Comparison of ENCODE assay signal across 1 cellular context in genomic region chr20:49278036-49278816, GRCh38.
TF ChIP-seq lines count a peak whose summit lies in the region.

ZNFX1 (minus strand) TSS chr20:49278057; CDS start chr20:49275839, 2,218 bp downstream.

TF ChIP-seq in HepG2, 621 proteins besides CTCF, POLR2A, EP300 and RAD21 (continued from another document and continues in another):
- peak; percentile 35 for TF ChIP-seq STAT6 (CRISPR knock-in tag; IDR thresholded peaks at IDR 0.05; ENCODE audit: borderline replicate concordance)
- peak; percentile 86 for TF ChIP-seq AGO2 (optimal IDR thresholded peaks at IDR 0.05; ENCODE audit: low read depth, low read length)
- peak; percentile 74 for TF ChIP-seq SOX5 (CRISPR knock-in tag; IDR thresholded peaks at IDR 0.05; ENCODE audit: borderline replicate concordance)
- peak; percentile 86 for TF ChIP-seq HNRNPLL (IDR thresholded peaks at IDR 0.05; ENCODE audit: low read depth, low read length, poor library complexity, severe bottlenecking)
- TF ChIP-seq REXO4 (CRISPR knock-in tag; IDR thresholded peaks at IDR 0.05; ENCODE audit: borderline replicate concordance) = peak; percentile 94
- no peak; the same call in none of the 2 replicates for TF ChIP-seq ZSCAN25 (CRISPR knock-in tag; IDR thresholded peaks at IDR 0.05)
- peak; percentile 91 for TF ChIP-seq ZNF501 (CRISPR knock-in tag; IDR thresholded peaks at IDR 0.05)
- TF ChIP-seq FOXK2 (IDR thresholded peaks at IDR 0.05) = peak; percentile 61; the same call in 1 of the 2 replicates
- TF ChIP-seq ZNF274 (CRISPR knock-in tag; IDR thresholded peaks at IDR 0.05) = peak; percentile 61
- TF ChIP-seq ZNF792 (CRISPR knock-in tag; IDR thresholded peaks at IDR 0.05) = peak; percentile 93
- TF ChIP-seq CHD4 (IDR thresholded peaks at IDR 0.05; ENCODE audit: borderline replicate concordance, low read length) = no peak; the same call in 1 of the 2 replicates
- peak; percentile 98 for TF ChIP-seq EED (CRISPR knock-in tag; IDR thresholded peaks at IDR 0.05)
- TF ChIP-seq GPN1 (CRISPR knock-in tag; IDR thresholded peaks at IDR 0.05; ENCODE audit: borderline replicate concordance) = peak; percentile 63; the same call in 1 of the 2 replicates
- peak; percentile 93; the same call in 1 of the 2 replicates for TF ChIP-seq MIER3 (CRISPR knock-in tag; IDR thresholded peaks at IDR 0.05; ENCODE audit: borderline replicate concordance)
- peak; percentile 74 for TF ChIP-seq HINFP (CRISPR knock-in tag; IDR thresholded peaks at IDR 0.05; ENCODE audit: low read depth)
- peak; percentile 65; the same call in 1 of the 2 replicates for TF ChIP-seq JDP2 (CRISPR knock-in tag; IDR thresholded peaks at IDR 0.05; ENCODE audit: borderline replicate concordance)
- TF ChIP-seq HOXA7 (CRISPR knock-in tag; IDR thresholded peaks at IDR 0.05) = no peak
- no peak; the same call in 1 of the 2 replicates for TF ChIP-seq ZNF549 (CRISPR knock-in tag; IDR thresholded peaks at IDR 0.05)
- peak; percentile 61; the same call in 1 of the 2 replicates for TF ChIP-seq ZBTB7B (CRISPR knock-in tag; IDR thresholded peaks at IDR 0.05)
- TF ChIP-seq ZFAT (CRISPR knock-in tag; conservative IDR thresholded peaks at IDR 0.05) = peak; percentile 84; the same call in 1 of the 2 replicates
- peak; percentile 77 for TF ChIP-seq PRDM15 (CRISPR knock-in tag; IDR thresholded peaks at IDR 0.05)
- TF ChIP-seq NONO (IDR thresholded peaks at IDR 0.05) = no peak
- TF ChIP-seq NONO (CRISPR knock-in tag; conservative IDR thresholded peaks at IDR 0.05) = peak; percentile 93
- TF ChIP-seq CEBPZ (IDR thresholded peaks at IDR 0.05; ENCODE audit: low read length) = no peak
- no peak for TF ChIP-seq ZNF280B (CRISPR knock-in tag; IDR thresholded peaks at IDR 0.05; ENCODE audit: borderline replicate concordance)
- TF ChIP-seq KLF15 (CRISPR knock-in tag; IDR thresholded peaks at IDR 0.05; ENCODE audit: borderline replicate concordance) = peak; percentile 87; the same call in 1 of the 2 replicates
- peak; percentile 88 for TF ChIP-seq ZBTB38 (CRISPR knock-in tag; IDR thresholded peaks at IDR 0.05)
- peak; percentile 92 for TF ChIP-seq ZFP91 (CRISPR knock-in tag; IDR thresholded peaks at IDR 0.05; ENCODE audit: borderline replicate concordance)
- TF ChIP-seq REL (CRISPR knock-in tag; conservative IDR thresholded peaks at IDR 0.05) = peak; percentile 73
- TF ChIP-seq ZFP41 (CRISPR knock-in tag; IDR thresholded peaks at IDR 0.05; ENCODE audit: borderline replicate concordance) = no peak; the same call in 1 of the 2 replicates
- TF ChIP-seq POLR2AphosphoS2 (IDR thresholded peaks at IDR 0.05; ENCODE audit: low read depth, low read length) = peak; percentile 99
- TF ChIP-seq ZNF557 (CRISPR knock-in tag; IDR thresholded peaks at IDR 0.05) = peak; percentile 96; the same call in 1 of the 2 replicates
- TF ChIP-seq TFAP4 (IDR thresholded peaks at IDR 0.05; ENCODE audit: borderline replicate concordance, low read depth) = peak; percentile 23; the same call in 1 of the 2 replicates
- peak; percentile 99 for TF ChIP-seq NFKB2 (CRISPR knock-in tag; IDR thresholded peaks at IDR 0.05; ENCODE audit: borderline replicate concordance)
- peak; percentile 92 for TF ChIP-seq ZMYM4 (CRISPR knock-in tag; IDR thresholded peaks at IDR 0.05)
- peak; percentile 96 for TF ChIP-seq ZNF547 (CRISPR knock-in tag; IDR thresholded peaks at IDR 0.05)
- TF ChIP-seq ZSCAN21 (CRISPR knock-in tag; IDR thresholded peaks at IDR 0.05; ENCODE audit: borderline replicate concordance) = peak; percentile 90
- TF ChIP-seq ARHGAP35 (CRISPR knock-in tag; IDR thresholded peaks at IDR 0.05; ENCODE audit: borderline replicate concordance) = peak; percentile 75
- peak; percentile 90; the same call in 1 of the 2 replicates for TF ChIP-seq ATM (IDR thresholded peaks at IDR 0.05; ENCODE audit: borderline replicate concordance)
- peak; percentile 80 for TF ChIP-seq ZNF768 (CRISPR knock-in tag; IDR thresholded peaks at IDR 0.05)
- TF ChIP-seq RBM39 (IDR thresholded peaks at IDR 0.05; ENCODE audit: low read depth, low read length, poor library complexity, severe bottlenecking) = peak; percentile 90
- TF ChIP-seq THAP11 (CRISPR knock-in tag; IDR thresholded peaks at IDR 0.05) = peak; percentile 99
- TF ChIP-seq ZNF564 (CRISPR knock-in tag; IDR thresholded peaks at IDR 0.05) = peak; percentile 84
- TF ChIP-seq E2F1 (CRISPR knock-in tag; IDR thresholded peaks at IDR 0.05) = peak; percentile 100
- peak; percentile 97 for TF ChIP-seq TEAD2 (CRISPR knock-in tag; IDR thresholded peaks at IDR 0.05)
- no peak for TF ChIP-seq ADNP (CRISPR knock-in tag; IDR thresholded peaks at IDR 0.05)
- TF ChIP-seq ZNF430 (CRISPR knock-in tag; IDR thresholded peaks at IDR 0.05) = no peak; the same call in none of the 2 replicates
- peak; percentile 97 for TF ChIP-seq SIN3A (IDR thresholded peaks at IDR 0.05; ENCODE audit: borderline replicate concordance, low read depth, low read length)
- TF ChIP-seq DPF2 (CRISPR knock-in tag; IDR thresholded peaks at IDR 0.05; ENCODE audit: borderline replicate concordance, low read depth) = peak; percentile 40
